Comparison of ENCODE assay signal across 23 cellular contexts in the genomic region with DNA sequence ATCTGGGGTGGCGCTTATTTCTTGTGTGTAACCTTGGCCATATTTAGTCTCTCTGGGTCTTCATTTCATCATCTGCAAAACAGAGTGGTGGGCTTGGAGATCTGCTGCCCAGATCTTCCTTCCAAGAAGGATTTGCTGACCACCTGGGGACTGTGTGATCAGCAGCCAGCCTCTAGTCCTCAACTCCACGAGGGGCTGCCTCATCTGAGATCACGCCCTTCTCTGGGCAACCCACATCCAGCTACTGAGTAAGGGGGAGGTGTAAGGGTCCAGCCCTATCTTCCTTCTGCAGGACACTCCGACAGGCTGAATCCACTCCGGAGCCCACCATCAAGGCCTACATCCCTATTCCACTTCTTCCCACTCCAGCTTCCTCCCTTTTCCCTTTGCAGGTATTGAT. TPM values are rescaled to one million over a fixed set of nuclear protein-coding genes. Genes with fewer than 3 reads are reported as not detected.
DNase-seq lines count a peak whose midpoint lies in the region; ATAC-seq and TF ChIP-seq lines count a peak whose summit lies in the region.
"Had no signal": no experiment of that assay in that cellular context is flagged by ENCODE, and none has a peak within 500 bp of the region (broad histone marks: within the 10 kb centered on the region; RNA-seq: fewer than 3 reads in every experiment).

No MANE protein-coding gene starts in this region.

- H3K4me3 ChIP-seq in suprapubic skin (no peak overlapping the region), tibial nerve (no peak overlapping the region)
- H3K4me3 ChIP-seq: A549; BLaER1 treated with 17β-estradiol and CSF1 and Interleukin-3, amounts not matched to agents 10 nM and 100 nM; GM23338 had no signal

- intact Hi-C loops in cardiac septum (cut with DNase I) = no loop called here
- intact Hi-C loops in Right ventricle myocardium superior (cut with DNase I) = no loop called here
- intact Hi-C loops in posterior vena cava (cut with DNase I) = loop anchor here in 1 of 2 donors (5.0 kb wide), 1 partner anchor 462 kb away; no protein-coding TSS in a partner anchor

- H3K27me3 ChIP-seq in suprapubic skin = peaks cover 36% of the 10 kb centered on the region
- peaks cover 0 to 13% of the 10 kb centered on the region in 2 donors for H3K27me3 ChIP-seq in tibial nerve
- H3K27me3 ChIP-seq: BE2C had no signal

- H3K36me3 ChIP-seq in suprapubic skin (no peaks in the 10 kb centered on the region), tibial nerve (no peaks in the 10 kb centered on the region)
- H3K36me3 ChIP-seq: BE2C; BLaER1 treated with 17β-estradiol and CSF1 and Interleukin-3, amounts not matched to agents 10 nM and 100 nM had no signal

- no peaks in the 10 kb centered on the region for H3K4me1 Mint-ChIP-seq in activated CD8-positive, alpha-beta memory T cell treated with anti-CD3 and anti-CD28 coated beads, Interleukin-2, amount 10 ng/mL, durations not matched to agents 7 days and 5 days
- H3K4me1 Mint-ChIP-seq: CD14-positive monocyte; CD4-positive, alpha-beta memory T cell had no signal

- no peak for TF ChIP-seq CTCF in suprapubic skin (IDR thresholded peaks at IDR 0.05)
- no peak for TF ChIP-seq CTCF in tibial nerve (IDR thresholded peaks at IDR 0.05)

- no peak for TF ChIP-seq POLR2A in suprapubic skin (IDR thresholded peaks at IDR 0.05)
- no peak for TF ChIP-seq POLR2A in tibial nerve (IDR thresholded peaks at IDR 0.05)

- no peak overlapping the region for H3K4me3 Mint-ChIP-seq in activated CD8-positive, alpha-beta memory T cell treated with anti-CD3 and anti-CD28 coated beads, Interleukin-2, amount 10 ng/mL, durations not matched to agents 7 days and 5 days
- H3K4me3 Mint-ChIP-seq: CD14-positive monocyte; CD4-positive, alpha-beta memory T cell; GM23338; H9; HFFc6 had no signal

- H3K9me3 ChIP-seq in suprapubic skin = no peaks in the 10 kb centered on the region
- H3K9me3 ChIP-seq in tibial nerve = no peaks in the 10 kb centered on the region
- H3K9me3 ChIP-seq: A549; BE2C; BLaER1 treated with 17β-estradiol and CSF1 and Interleukin-3, amounts not matched to agents 10 nM and 100 nM had no signal

- no peaks in the 10 kb centered on the region for H3K36me3 Mint-ChIP-seq in activated CD8-positive, alpha-beta memory T cell treated with anti-CD3 and anti-CD28 coated beads, Interleukin-2, amount 10 ng/mL, durations not matched to agents 7 days and 5 days
- H3K36me3 Mint-ChIP-seq: CD14-positive monocyte; CD4-positive, alpha-beta memory T cell had no signal

- no peak overlapping the region for H3K27ac ChIP-seq in suprapubic skin
- no peak overlapping the region for H3K27ac ChIP-seq in tibial nerve
- H3K27ac ChIP-seq: A549; BLaER1 treated with 17β-estradiol and CSF1 and Interleukin-3, amounts not matched to agents 10 nM and 100 nM had no signal

- DNase-seq in cardiac septum (ENCODE audit: low spot score) = peak; percentile 55
- DNase-seq in Right ventricle myocardium superior = no peak
- DNase-seq in posterior vena cava (ENCODE audit: low spot score) = peak; percentile 36
- peak; percentile 6 to 35 for DNase-seq in suprapubic skin (ENCODE audit: low spot score in 2 of 2)
- no peak for DNase-seq in activated CD8-positive, alpha-beta memory T cell treated with anti-CD3 and anti-CD28 coated beads, Interleukin-2, amount 10 ng/mL, durations not matched to agents 7 days and 5 days
- DNase-seq in SIG-M5 (lab: John Stamatoyannopoulos, UW) = no peak
- DNase-seq in tibial nerve (ENCODE audit: low spot score in 2 of 2) = no peak
- DNase-seq: 8988T; ACHN; AML-193; BE2C; Calu3; CD4-positive, alpha-beta memory T cell; DMS53; GF-D8; H9; HFFc6 had no signal

- TF ChIP-seq EP300 in suprapubic skin (IDR thresholded peaks at IDR 0.05) (no peak), tibial nerve (IDR thresholded peaks at IDR 0.05) (no peak)

- H3K9me3 Mint-ChIP-seq in activated CD8-positive, alpha-beta memory T cell treated with anti-CD3 and anti-CD28 coated beads, Interleukin-2, amount 10 ng/mL, durations not matched to agents 7 days and 5 days (ENCODE audit: low read depth) = no peaks in the 10 kb centered on the region
- H3K9me3 Mint-ChIP-seq: GM23338, H9 had no signal

- no peaks in the 10 kb centered on the region for H3K4me1 ChIP-seq in suprapubic skin
- no peaks in the 10 kb centered on the region for H3K4me1 ChIP-seq in tibial nerve
- H3K4me1 ChIP-seq: A549 had no signal

- WGBS in suprapubic skin = 88% methylated on average over 5 of the region's 5 CpGs
- 74 to 81% methylated on average over 5 of the region's 5 CpGs for WGBS in tibial nerve, 2 donors

- CTCF ChIA-PET in activated CD8-positive, alpha-beta memory T cell treated with anti-CD3 and anti-CD28 coated beads, Interleukin-2, amount 10 ng/mL, durations not matched to agents 7 days and 5 days (lab: Charles Lee) = no interaction called here

- H3K27me3 Mint-ChIP-seq in activated CD8-positive, alpha-beta memory T cell treated with anti-CD3 and anti-CD28 coated beads, Interleukin-2, amount 10 ng/mL, durations not matched to agents 7 days and 5 days = peaks cover 4% of the 10 kb centered on the region

- no peak for ATAC-seq in Right ventricle myocardium superior (ENCODE audit: poor library complexity)
- no peak for ATAC-seq in activated CD8-positive, alpha-beta memory T cell treated with anti-CD3 and anti-CD28 coated beads, Interleukin-2, amount 10 ng/mL, durations not matched to agents 7 days and 5 days
- ATAC-seq: A549, GM23338, HCT116 had no signal

- no peak overlapping the region for H3K27ac Mint-ChIP-seq in activated CD8-positive, alpha-beta memory T cell treated with anti-CD3 and anti-CD28 coated beads, Interleukin-2, amount 10 ng/mL, durations not matched to agents 7 days and 5 days
- H3K27ac Mint-ChIP-seq: CD14-positive monocyte; CD4-positive, alpha-beta memory T cell; GM23338; H9; HFFc6 had no signal

RNA-seq across cellular contexts. Expression of a gene that starts 57.9 kb away (rescaled TPM):
- total RNA-seq in cardiac septum = 0.27 TPM
- not detected for total RNA-seq in Right ventricle myocardium superior
- total RNA-seq in posterior vena cava = 1 to 10 TPM in 1 of 2 donors, under 1 TPM in 1; 0.97 to 1.3 TPM
- under 1 TPM in 1 of 4 donors, not detected in 3; 0.36 TPM for total RNA-seq in suprapubic skin
- not detected for total RNA-seq in activated CD8-positive, alpha-beta memory T cell treated with anti-CD3 and anti-CD28 coated beads, Interleukin-2, amount 10 ng/mL, durations not matched to agents 7 days and 5 days
- total RNA-seq in tibial nerve = 1 to 10 TPM in 2 of 4 donors, under 1 TPM in 2; 0.39 to 4.4 (median 0.96) TPM
- total RNA-seq: Calu3; CD4-positive, alpha-beta memory T cell; G401; HFFc6 had no signal

Comparison
In these comparisons a context has a peak if more than half of its experiments do, and no peak if none do; other contexts are left out.
1. DNase-seq: peak in cardiac septum (single experiment), posterior vena cava (single experiment) and suprapubic skin (2 of 2); none in Right ventricle myocardium superior (single experiment), activated CD8-positive, alpha-beta memory T cell treated with anti-CD3 and anti-CD28 coated beads, Interleukin-2, amount 10 ng/mL, durations not matched to agents 7 days and 5 days (single experiment), SIG-M5 (single experiment) and tibial nerve (0 of 2).